ENCODE assay signal across 7 cellular contexts in the genomic region with DNA sequence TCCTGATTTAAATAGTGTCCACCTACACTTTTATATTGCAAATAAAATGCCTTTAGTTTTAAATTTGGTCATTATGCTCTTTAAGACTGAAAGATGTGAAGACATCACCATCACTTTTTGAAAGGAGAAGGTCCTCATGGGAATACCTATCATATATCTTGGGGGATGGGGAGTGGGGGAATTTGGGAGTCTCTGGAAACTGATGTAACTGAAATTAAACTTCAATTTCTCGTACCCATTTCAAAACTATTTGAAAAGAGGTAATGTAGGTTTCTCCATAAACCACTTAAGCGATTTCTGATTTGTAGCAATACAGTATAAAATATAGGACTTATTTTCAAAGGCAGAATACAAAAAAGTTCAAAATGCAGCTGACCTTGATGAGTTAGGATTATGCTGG. TPM values are rescaled to one million over a fixed set of nuclear protein-coding genes. Genes with fewer than 3 reads are reported as not detected.
DNase-seq lines count a peak whose midpoint lies in the region; ATAC-seq, FAIRE-seq and TF ChIP-seq lines count a peak whose summit lies in the region.

No MANE protein-coding gene starts in this region.

- H3K79me2 ChIP-seq in OCI-LY3 (ENCODE audit: low read length), result peaks cover 17% of the 10 kb centered on the region
- H3K79me2 ChIP-seq in endothelial cell of umbilical vein (ENCODE audit: control insufficient read depth, insufficient read depth, low read length), result peaks cover 50% of the 10 kb centered on the region
- no peaks in the 10 kb centered on the region for H3K79me2 ChIP-seq in parathyroid adenoma

- no peak for ATAC-seq in HG03097 (IDR thresholded peaks at IDR 0.05; ENCODE audit: low FRiP score, unreplicated experiment)

- H3K27me3 ChIP-seq in OCI-LY3 (ENCODE audit: low read depth, low read length), result no peaks in the 10 kb centered on the region
- no peaks in the 10 kb centered on the region for H3K27me3 ChIP-seq in endothelial cell of umbilical vein (ENCODE audit: control insufficient read depth in 2 of 2, insufficient read depth in 2 of 2, low read length in 2 of 2)
- H3K27me3 ChIP-seq in parathyroid adenoma (ENCODE audit: control insufficient read depth, insufficient read depth, low read length), result no peaks in the 10 kb centered on the region

- CTCF ChIA-PET in endothelial cell of umbilical vein (lab: Charles Lee), result interaction anchor here (1.0 to 2.1 kb wide), 7 partner anchors 9 to 545 kb away, joined by 3 to 23 read pairs (median 6); no protein-coding TSS in a partner anchor

- intact Hi-C loops in endothelial cell of umbilical vein (cut with micrococcal nuclease), result loop anchor here (5.0 to 10.0 kb wide), 2 partner anchors 541 to 759 kb away; partner anchors contain the start of genes CDC14A, SASS6 and TRMT13

- H3K4me3 ChIP-seq in GM12865 (ENCODE audit: low read depth, low read length) (peak overlapping the region; percentile 64), OCI-LY3 (ENCODE audit: low read length) (peak overlapping the region; percentile 99), endothelial cell of umbilical vein (replicated peaks in 1 of 3; ENCODE audit: insufficient read depth in 1 of 3, low read depth in 1 of 3, low read length in 3 of 3) (peak overlapping the region in 2 of 3 experiments; percentile 87 to 91), parathyroid adenoma (ENCODE audit: low read depth, low read length) (peak overlapping the region; percentile 84)

- H3K36me3 ChIP-seq in OCI-LY3 (replicated peaks; ENCODE audit: low read depth, low read length), result no peaks in the 10 kb centered on the region
- no peaks in the 10 kb centered on the region for H3K36me3 ChIP-seq in endothelial cell of umbilical vein (ENCODE audit: control insufficient read depth in 2 of 2, extremely low read depth in 1 of 2, insufficient read depth in 2 of 2, low read length in 2 of 2)
- H3K36me3 ChIP-seq in parathyroid adenoma (ENCODE audit: control insufficient read depth, insufficient read depth, low read length), result no peaks in the 10 kb centered on the region

- H3K4me1 ChIP-seq in OCI-LY3 (ENCODE audit: low read length), result peaks cover 17% of the 10 kb centered on the region
- peaks cover 26% of the 10 kb centered on the region for H3K4me1 ChIP-seq in endothelial cell of umbilical vein (ENCODE audit: control insufficient read depth, extremely low read depth, insufficient read depth, low read length)
- no peaks in the 10 kb centered on the region for H3K4me1 ChIP-seq in parathyroid adenoma

- H4K20me1 ChIP-seq in OCI-LY3 (ENCODE audit: insufficient read depth, low read length), result no peaks in the 10 kb centered on the region
- no peaks in the 10 kb centered on the region for H4K20me1 ChIP-seq in endothelial cell of umbilical vein (replicated peaks; ENCODE audit: control insufficient read depth, extremely low read depth, insufficient read depth, low read length)

- H3K27ac ChIP-seq in OCI-LY3 (ENCODE audit: low read length), result no peak overlapping the region
- H3K27ac ChIP-seq in endothelial cell of umbilical vein (ENCODE audit: insufficient read depth, low read depth, low read length), result peak overlapping the region; percentile 93
- no peak overlapping the region for H3K27ac ChIP-seq in parathyroid adenoma

- H2AFZ ChIP-seq in OCI-LY3 (ENCODE audit: low read depth, low read length) (no peak overlapping the region), endothelial cell of umbilical vein (ENCODE audit: low read depth, low read length) (no peak overlapping the region), parathyroid adenoma (no peak overlapping the region)

- no peaks in the 10 kb centered on the region for H3K9me3 ChIP-seq in OCI-LY3 (ENCODE audit: insufficient read depth, low read length)
- H3K9me3 ChIP-seq in endothelial cell of umbilical vein (replicated peaks; ENCODE audit: control insufficient read depth, insufficient read depth, low read length), result peaks cover 3% of the 10 kb centered on the region
- no peaks in the 10 kb centered on the region for H3K9me3 ChIP-seq in parathyroid adenoma (ENCODE audit: control insufficient read depth, low read length)

- H3K4me2 ChIP-seq in OCI-LY3 (ENCODE audit: low read length) (peak overlapping the region; percentile 76), endothelial cell of umbilical vein (ENCODE audit: insufficient read depth, low read length) (peak overlapping the region; percentile 96), parathyroid adenoma (ENCODE audit: low read length) (peak overlapping the region; percentile 98)

- no TSS peak for BruUV-seq in endothelial cell of umbilical vein (replicated peaks; lab: Mats Ljungman, UMichigan)

- POLR2A ChIA-PET in endothelial cell of umbilical vein (lab: Charles Lee), result no interaction called here

- no peak for DNase-seq in GM12865 (ENCODE audit: low read depth)
- DNase-seq in endothelial cell of umbilical vein (ENCODE audit: low read depth, low spot score), result no peak
- no peak for DNase-seq in NCI-H2171 (lab: John Stamatoyannopoulos, UW)
- DNase-seq in NCI-H2107 treated with DMSO at 0.1 percent for 48 hours (lab: John Stamatoyannopoulos, UW; ENCODE audit: unreplicated experiment), result no peak

- H3K9ac ChIP-seq in OCI-LY3 (ENCODE audit: low read length) (no peak overlapping the region), endothelial cell of umbilical vein (replicated peaks; ENCODE audit: extremely low read depth, insufficient read depth, low read length) (peak overlapping the region; percentile 78), parathyroid adenoma (no peak overlapping the region)

- TF ChIP-seq CTCF in GM12865 (IDR thresholded peaks at IDR 0.05; ENCODE audit: insufficient read depth, low read depth, low read length, missing control alignments) (no peak), OCI-LY3 (IDR thresholded peaks at IDR 0.05; ENCODE audit: low read depth, low read length) (no peak), endothelial cell of umbilical vein (IDR thresholded peaks at IDR 0.05; ENCODE audit: extremely low read depth in 1 of 2, insufficient read depth in 1 of 2, low read depth in 1 of 2, low read length in 2 of 2) (no peak), parathyroid adenoma (IDR thresholded peaks at IDR 0.05) (no peak)

- dilution Hi-C loops in endothelial cell of umbilical vein (cut with MboI; ENCODE audit: extremely low pct_ligation_motif_present, low sequenced_read_pairs), result no loop called here

- H3K9me1 ChIP-seq in endothelial cell of umbilical vein (replicated peaks; ENCODE audit: control insufficient read depth, extremely low read depth, insufficient read depth, low read length), result no peaks in the 10 kb centered on the region

- TF ChIP-seq POLR2A in endothelial cell of umbilical vein (IDR thresholded peaks at IDR 0.05; ENCODE audit: low read depth, low read length), result no peak

- no peak for FAIRE-seq in endothelial cell of umbilical vein (lab: Jason Lieb, UNC)

TF ChIP-seq in endothelial cell of umbilical vein, 7 proteins besides CTCF, POLR2A, EP300 and RAD21:
- no peak for TF ChIP-seq GATA2 (IDR thresholded peaks at IDR 0.05; ENCODE audit: insufficient read depth, insufficient read length, low read depth, low read length)
- TF ChIP-seq FOS (IDR thresholded peaks at IDR 0.05; ENCODE audit: borderline replicate concordance, insufficient read depth, low read length), result no peak
- TF ChIP-seq JUN (IDR thresholded peaks at IDR 0.05; ENCODE audit: borderline replicate concordance, insufficient read depth, insufficient read length, low read depth), result no peak
- TF ChIP-seq EZH2 (IDR thresholded peaks at IDR 0.05; ENCODE audit: borderline replicate concordance, low read depth, low read length, severe bottlenecking), result no peak
- no peak for TF ChIP-seq MYC (IDR thresholded peaks at IDR 0.05; ENCODE audit: low read depth, low read length)
- no peak for TF ChIP-seq POLR2AphosphoS5 (IDR thresholded peaks at IDR 0.05; ENCODE audit: insufficient read depth, low read depth, low read length)
- TF ChIP-seq, protein P1, sequence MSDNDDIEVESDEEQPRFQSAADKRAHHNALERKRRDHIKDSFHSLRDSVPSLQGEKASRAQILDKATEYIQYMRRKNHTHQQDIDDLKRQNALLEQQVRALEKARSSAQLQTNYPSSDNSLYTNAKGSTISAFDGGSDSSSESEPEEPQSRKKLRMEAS (IDR thresholded peaks at IDR 0.05; ENCODE audit: insufficient read depth, insufficient read length), result no peak
TF ChIP-seq in endothelial cell of umbilical vein: peak in this region for 0.

RNA-seq across cellular contexts. Expression of gene EXTL2, which starts 0.9 kb away (rescaled TPM):
- 29.2 and 30.7 TPM in 2 replicates for total RNA-seq in endothelial cell of umbilical vein
- polyA plus RNA-seq in endothelial cell of umbilical vein, result 14.4 and 19.4 TPM in 2 replicates
- 16.4 and 19.2 TPM in 2 replicates for polyA plus RNA-seq in endothelial cell of umbilical vein (2011; cell fraction: cytosol; rRNA removed)
- 40.5 and 50.8 TPM in 2 replicates for polyA plus RNA-seq in endothelial cell of umbilical vein (2011; cell fraction: nucleus; rRNA removed)
- 34.9 and 46.0 TPM in 2 replicates for polyA plus RNA-seq in endothelial cell of umbilical vein (2012)
- 17.4 and 18.8 TPM in 2 replicates for polyA minus RNA-seq in endothelial cell of umbilical vein
- 5.3 TPM for polyA minus RNA-seq in endothelial cell of umbilical vein (2011; cell fraction: cytosol; rRNA and poly(A)+ RNA removed)
- 28.3 and 41.5 TPM in 2 replicates for polyA minus RNA-seq in endothelial cell of umbilical vein (2011; cell fraction: nucleus; rRNA and poly(A)+ RNA removed)

RNA-seq across cellular contexts. Expression of gene SLC30A7, which starts 2.2 kb away (rescaled TPM):
- 38.6 and 39.0 TPM in 2 replicates for total RNA-seq in endothelial cell of umbilical vein
- polyA plus RNA-seq in endothelial cell of umbilical vein, result 7.6 and 9.3 TPM in 2 replicates
- polyA plus RNA-seq in endothelial cell of umbilical vein (2011; cell fraction: cytosol; rRNA removed), result 6.3 and 7.2 TPM in 2 replicates
- 18.4 and 22.3 TPM in 2 replicates for polyA plus RNA-seq in endothelial cell of umbilical vein (2011; cell fraction: nucleus; rRNA removed)
- polyA plus RNA-seq in endothelial cell of umbilical vein (2012), result 11.0 and 15.6 TPM in 2 replicates
- 50.4 and 51.9 TPM in 2 replicates for polyA minus RNA-seq in endothelial cell of umbilical vein
- 12.3 TPM for polyA minus RNA-seq in endothelial cell of umbilical vein (2011; cell fraction: cytosol; rRNA and poly(A)+ RNA removed)
- polyA minus RNA-seq in endothelial cell of umbilical vein (2011; cell fraction: nucleus; rRNA and poly(A)+ RNA removed), result 25.1 and 40.1 TPM in 2 replicates
